ENCODE assay signal across 2 cellular contexts in genomic region chr2:219567791-219568361, GRCh38.
TF ChIP-seq lines count a peak whose summit lies in the region.

No MANE protein-coding gene starts in this region.

TF ChIP-seq in IMR-90, 13 proteins besides CTCF, POLR2A, EP300 and RAD21:
- TF ChIP-seq MXI1 (IDR thresholded peaks at IDR 0.05; ENCODE audit: borderline replicate concordance, low read depth, low read length): no peak
- TF ChIP-seq, protein P1, sequence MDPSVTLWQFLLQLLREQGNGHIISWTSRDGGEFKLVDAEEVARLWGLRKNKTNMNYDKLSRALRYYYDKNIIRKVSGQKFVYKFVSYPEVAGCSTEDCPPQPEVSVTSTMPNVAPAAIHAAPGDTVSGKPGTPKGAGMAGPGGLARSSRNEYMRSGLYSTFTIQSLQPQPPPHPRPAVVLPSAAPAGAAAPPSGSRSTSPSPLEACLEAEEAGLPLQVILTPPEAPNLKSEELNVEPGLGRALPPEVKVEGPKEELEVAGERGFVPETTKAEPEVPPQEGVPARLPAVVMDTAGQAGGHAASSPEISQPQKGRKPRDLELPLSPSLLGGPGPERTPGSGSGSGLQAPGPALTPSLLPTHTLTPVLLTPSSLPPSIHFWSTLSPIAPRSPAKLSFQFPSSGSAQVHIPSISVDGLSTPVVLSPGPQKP (IDR thresholded peaks at IDR 0.05; ENCODE audit: borderline replicate concordance, low read depth, low read length): no peak
- TF ChIP-seq BHLHE40 (IDR thresholded peaks at IDR 0.05; ENCODE audit: low read depth, low read length): no peak
- no peak for TF ChIP-seq RFX5 (IDR thresholded peaks at IDR 0.05; ENCODE audit: low read depth, low read length)
- no peak for TF ChIP-seq SMC3 (IDR thresholded peaks at IDR 0.05; ENCODE audit: low read depth, low read length)
- TF ChIP-seq NFE2L2 (IDR thresholded peaks at IDR 0.05; ENCODE audit: low read depth, low read length): no peak
- TF ChIP-seq RCOR1 (IDR thresholded peaks at IDR 0.05; ENCODE audit: insufficient replicate concordance, low read length): no peak
- no peak for TF ChIP-seq MAFK (IDR thresholded peaks at IDR 0.05; ENCODE audit: low read depth, low read length)
- TF ChIP-seq CEBPB (IDR thresholded peaks at IDR 0.05; ENCODE audit: low read depth, low read length): no peak
- TF ChIP-seq, protein P2, sequence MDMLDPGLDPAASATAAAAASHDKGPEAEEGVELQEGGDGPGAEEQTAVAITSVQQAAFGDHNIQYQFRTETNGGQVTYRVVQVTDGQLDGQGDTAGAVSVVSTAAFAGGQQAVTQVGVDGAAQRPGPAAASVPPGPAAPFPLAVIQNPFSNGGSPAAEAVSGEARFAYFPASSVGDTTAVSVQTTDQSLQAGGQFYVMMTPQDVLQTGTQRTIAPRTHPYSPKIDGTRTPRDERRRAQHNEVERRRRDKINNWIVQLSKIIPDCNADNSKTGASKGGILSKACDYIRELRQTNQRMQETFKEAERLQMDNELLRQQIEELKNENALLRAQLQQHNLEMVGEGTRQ (IDR thresholded peaks at IDR 0.05; ENCODE audit: low read depth, low read length): no peak
- TF ChIP-seq MAZ (IDR thresholded peaks at IDR 0.05; ENCODE audit: borderline replicate concordance, low read depth, low read length): no peak

TF ChIP-seq in SK-N-SH treated with all-trans-retinoic acid at 6 μM for 48 hours, 23 proteins besides CTCF, POLR2A, EP300 and RAD21:
- TF ChIP-seq ZC3H10 (CRISPR knock-in tag; IDR thresholded peaks at IDR 0.05): no peak
- no peak for TF ChIP-seq ZNF565 (CRISPR knock-in tag; conservative IDR thresholded peaks at IDR 0.05; ENCODE audit: low read depth)
